1 cellular context compared by ENCODE assay signal in the genomic region with DNA sequence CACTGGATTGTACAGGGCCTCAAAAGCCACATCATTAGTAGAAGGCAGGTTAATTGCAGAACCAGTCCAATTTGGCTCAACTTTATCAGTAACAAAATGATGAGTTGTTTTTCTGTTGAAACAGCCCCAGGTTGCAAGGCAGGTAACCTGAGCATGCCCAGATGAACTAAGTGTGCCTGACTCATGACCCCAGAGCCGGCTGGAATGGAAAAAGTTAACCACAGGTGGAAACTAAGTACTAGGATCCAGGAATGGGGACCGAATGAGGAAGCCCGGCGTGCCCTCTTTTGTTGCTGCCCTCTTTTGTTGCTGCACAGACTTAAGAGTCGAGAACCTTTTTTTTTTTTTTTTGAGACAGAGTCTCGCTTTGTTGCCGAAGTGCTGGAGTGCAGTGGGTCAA.
TF ChIP-seq lines count a peak whose summit lies in the region.

No MANE protein-coding gene starts in this region.

TF ChIP-seq in GM12878, 131 proteins besides CTCF, POLR2A, EP300 and RAD21 (continued from another document):
- TF ChIP-seq, protein P1, sequence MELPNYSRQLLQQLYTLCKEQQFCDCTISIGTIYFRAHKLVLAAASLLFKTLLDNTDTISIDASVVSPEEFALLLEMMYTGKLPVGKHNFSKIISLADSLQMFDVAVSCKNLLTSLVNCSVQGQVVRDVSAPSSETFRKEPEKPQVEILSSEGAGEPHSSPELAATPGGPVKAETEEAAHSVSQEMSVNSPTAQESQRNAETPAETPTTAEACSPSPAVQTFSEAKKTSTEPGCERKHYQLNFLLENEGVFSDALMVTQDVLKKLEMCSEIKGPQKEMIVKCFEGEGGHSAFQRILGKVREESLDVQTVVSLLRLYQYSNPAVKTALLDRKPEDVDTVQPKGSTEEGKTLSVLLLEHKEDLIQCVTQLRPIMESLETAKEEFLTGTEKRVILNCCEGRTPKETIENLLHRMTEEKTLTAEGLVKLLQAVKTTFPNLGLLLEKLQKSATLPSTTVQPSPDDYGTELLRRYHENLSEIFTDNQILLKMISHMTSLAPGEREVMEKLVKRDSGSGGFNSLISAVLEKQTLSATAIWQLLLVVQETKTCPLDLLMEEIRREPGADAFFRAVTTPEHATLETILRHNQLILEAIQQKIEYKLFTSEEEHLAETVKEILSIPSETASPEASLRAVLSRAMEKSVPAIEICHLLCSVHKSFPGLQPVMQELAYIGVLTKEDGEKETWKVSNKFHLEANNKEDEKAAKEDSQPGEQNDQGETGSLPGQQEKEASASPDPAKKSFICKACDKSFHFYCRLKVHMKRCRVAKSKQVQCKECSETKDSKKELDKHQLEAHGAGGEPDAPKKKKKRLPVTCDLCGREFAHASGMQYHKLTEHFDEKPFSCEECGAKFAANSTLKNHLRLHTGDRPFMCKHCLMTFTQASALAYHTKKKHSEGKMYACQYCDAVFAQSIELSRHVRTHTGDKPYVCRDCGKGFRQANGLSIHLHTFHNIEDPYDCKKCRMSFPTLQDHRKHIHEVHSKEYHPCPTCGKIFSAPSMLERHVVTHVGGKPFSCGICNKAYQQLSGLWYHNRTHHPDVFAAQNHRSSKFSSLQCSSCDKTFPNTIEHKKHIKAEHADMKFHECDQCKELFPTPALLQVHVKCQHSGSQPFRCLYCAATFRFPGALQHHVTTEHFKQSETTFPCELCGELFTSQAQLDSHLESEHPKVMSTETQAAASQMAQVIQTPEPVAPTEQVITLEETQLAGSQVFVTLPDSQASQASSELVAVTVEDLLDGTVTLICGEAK (IDR thresholded peaks at IDR 0.05; ENCODE audit: borderline replicate concordance): peak; percentile 38
- TF ChIP-seq IKZF2 (IDR thresholded peaks at IDR 0.05): no peak
